25 cellular contexts compared by ENCODE assay signal in the genomic region with DNA sequence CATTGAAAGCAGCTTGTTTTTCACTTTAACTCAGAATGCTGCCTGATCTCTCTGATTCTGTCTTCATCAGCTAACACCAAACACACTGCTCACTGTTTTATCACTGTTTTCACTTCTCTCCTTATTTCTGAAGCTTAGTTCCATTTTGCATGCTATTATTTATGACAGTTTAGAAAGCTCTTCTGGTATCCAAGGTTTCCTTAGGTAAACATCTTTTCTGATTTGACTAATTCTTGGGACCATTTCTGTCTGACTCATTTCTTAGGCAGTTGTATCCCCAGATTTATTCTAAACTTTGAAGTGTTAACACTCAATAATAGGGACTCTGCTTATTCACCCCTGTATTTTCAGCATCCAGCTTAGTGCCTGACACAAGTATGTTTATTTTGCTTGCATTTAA.
A peak's percentile ranks its signal among the peaks of the same experiment; 100 is the strongest.
DNase-seq lines count a peak whose midpoint lies in the region; ATAC-seq and TF ChIP-seq lines count a peak whose summit lies in the region.
"Had no signal": no experiment of that assay in that cellular context is flagged by ENCODE, and none has a peak within 500 bp of the region (broad histone marks: within the 10 kb centered on the region; RNA-seq: fewer than 3 reads in every experiment).

No MANE protein-coding gene starts in this region.

- H3K27me3 ChIP-seq in KMS-11 (ENCODE audit: insufficient read depth, low read depth) (no peaks in the 10 kb centered on the region), transverse colon (no peaks in the 10 kb centered on the region)
- H3K27me3 ChIP-seq: right atrium auricular region, thyroid gland had no signal

- CTCF ChIA-PET in activated CD8-positive, alpha-beta memory T cell treated with anti-CD3 and anti-CD28 coated beads, Interleukin-2, amount 10 ng/mL, durations not matched to agents 7 days and 5 days (lab: Charles Lee) = no interaction called here

- no peak overlapping the region for H3K27ac Mint-ChIP-seq in activated CD8-positive, alpha-beta memory T cell treated with anti-CD3 and anti-CD28 coated beads, Interleukin-2, amount 10 ng/mL, durations not matched to agents 7 days and 5 days
- no peak overlapping the region for H3K27ac Mint-ChIP-seq in activated T-helper 1 cell treated with anti-CD3 and anti-CD28 coated beads, Interleukin-12 subunit alpha, Interleukin-12 subunit beta, Interleukin-2, Interleukin-4 antibody, amounts not matched to agents 30 ng/mL and 10 ng/mL and 1 ng/mL, durations not matched to agents 14 hours and 24 hours and 36 hours
- H3K27ac Mint-ChIP-seq: activated T-cell treated with anti-CD3 and anti-CD28 coated beads, Interleukin-2, amount 50 U/mL, for 24 hours; effector memory CD8-positive, alpha-beta T cell; memory B cell; stimulated activated naive CD8-positive, alpha-beta T cell treated with anti-CD3 and anti-CD28 coated beads, Interleukin-15, Interleukin-2, amounts not matched to agents 100 ng/mL and 50 ng/mL, for 24 hours had no signal

- H3K36me3 ChIP-seq in KMS-11 (ENCODE audit: insufficient read depth) (no peaks in the 10 kb centered on the region), transverse colon (no peaks in the 10 kb centered on the region)
- H3K36me3 ChIP-seq: right atrium auricular region, thyroid gland had no signal

- DNase-seq in astrocyte of the hippocampus (ENCODE audit: low read depth, low spot score) (peak; percentile 14), iris pigment epithelial cell (ENCODE audit: low read depth) (peak; percentile 31), transverse colon (no peak)
- DNase-seq in activated CD8-positive, alpha-beta memory T cell treated with anti-CD3 and anti-CD28 coated beads, Interleukin-2, amount 10 ng/mL, durations not matched to agents 7 days and 5 days = no peak
- DNase-seq in activated T-helper 1 cell treated with anti-CD3 and anti-CD28 coated beads, Interleukin-12 subunit alpha, Interleukin-12 subunit beta, Interleukin-2, Interleukin-4 antibody, amounts not matched to agents 30 ng/mL and 10 ng/mL and 1 ng/mL, durations not matched to agents 14 hours and 24 hours and 36 hours (ENCODE audit: low spot score) = no peak
- DNase-seq: activated T-cell treated with anti-CD3 and anti-CD28 coated beads, Interleukin-2, amount 50 U/mL, for 24 hours; effector memory CD8-positive, alpha-beta T cell; head of caudate nucleus; left cardiac atrium; NCI-H1436 treated with DMSO at 0.1 percent for 48 hours; NCI-H510A treated with DMSO at 0.1 percent for 48 hours; nucleus accumbens; PC-9; SHP77 treated with DMSO at 0.1 percent for 48 hours; stimulated activated CD4-positive, alpha-beta T cell treated with anti-CD3 and anti-CD28 coated beads, Interleukin-12 subunit alpha, Interleukin-12 subunit beta, amount 100 ng/mL, for 4 hours; SW 1271; thyroid gland had no signal

- peaks cover 11% of the 10 kb centered on the region for H3K9me3 Mint-ChIP-seq in activated CD8-positive, alpha-beta memory T cell treated with anti-CD3 and anti-CD28 coated beads, Interleukin-2, amount 10 ng/mL, durations not matched to agents 7 days and 5 days (ENCODE audit: low read depth)
- H3K9me3 Mint-ChIP-seq in activated T-helper 1 cell treated with anti-CD3 and anti-CD28 coated beads, Interleukin-12 subunit alpha, Interleukin-12 subunit beta, Interleukin-2, Interleukin-4 antibody, amounts not matched to agents 30 ng/mL and 10 ng/mL and 1 ng/mL, durations not matched to agents 14 hours and 24 hours and 36 hours = peaks cover 5% of the 10 kb centered on the region

- no peak overlapping the region for H3K4me3 Mint-ChIP-seq in activated CD8-positive, alpha-beta memory T cell treated with anti-CD3 and anti-CD28 coated beads, Interleukin-2, amount 10 ng/mL, durations not matched to agents 7 days and 5 days
- no peak overlapping the region for H3K4me3 Mint-ChIP-seq in activated T-helper 1 cell treated with anti-CD3 and anti-CD28 coated beads, Interleukin-12 subunit alpha, Interleukin-12 subunit beta, Interleukin-2, Interleukin-4 antibody, amounts not matched to agents 30 ng/mL and 10 ng/mL and 1 ng/mL, durations not matched to agents 14 hours and 24 hours and 36 hours
- H3K4me3 Mint-ChIP-seq: activated T-cell treated with anti-CD3 and anti-CD28 coated beads, Interleukin-2, amount 50 U/mL, for 24 hours; effector memory CD8-positive, alpha-beta T cell; memory B cell; stimulated activated naive CD8-positive, alpha-beta T cell treated with anti-CD3 and anti-CD28 coated beads, Interleukin-15, Interleukin-2, amounts not matched to agents 100 ng/mL and 50 ng/mL, for 24 hours had no signal

- H3K4me1 Mint-ChIP-seq in activated CD8-positive, alpha-beta memory T cell treated with anti-CD3 and anti-CD28 coated beads, Interleukin-2, amount 10 ng/mL, durations not matched to agents 7 days and 5 days = no peaks in the 10 kb centered on the region
- no peaks in the 10 kb centered on the region for H3K4me1 Mint-ChIP-seq in activated T-helper 1 cell treated with anti-CD3 and anti-CD28 coated beads, Interleukin-12 subunit alpha, Interleukin-12 subunit beta, Interleukin-2, Interleukin-4 antibody, amounts not matched to agents 30 ng/mL and 10 ng/mL and 1 ng/mL, durations not matched to agents 14 hours and 24 hours and 36 hours (ENCODE audit: low read depth)
- H3K4me1 Mint-ChIP-seq: memory B cell had no signal

- H3K9ac ChIP-seq in KMS-11 = no peak overlapping the region

- TF ChIP-seq EP300 in transverse colon (IDR thresholded peaks at IDR 0.05; ENCODE audit: low read depth) = no peak

- no peak for TF ChIP-seq CTCF in KMS-11 (conservative IDR thresholded peaks at IDR 0.05; ENCODE audit: low read depth, low read length)
- no peak for TF ChIP-seq CTCF in transverse colon (IDR thresholded peaks at IDR 0.05)

- H3K4me3 ChIP-seq in KMS-11 (IDR thresholded peaks at IDR 0.05; ENCODE audit: insufficient read depth, low read depth, low read length) (no peak overlapping the region), transverse colon (no peak overlapping the region)
- H3K4me3 ChIP-seq: coronary artery, PC-9, right atrium auricular region, thyroid gland had no signal

- 0 out of 2 replicates have a peak overlapping the region, but pooled peaks have one; percentile 23 for H2AFZ ChIP-seq in KMS-11 (ENCODE audit: low read depth)
- H2AFZ ChIP-seq: PC-9 had no signal

- H3K27ac ChIP-seq in KMS-11 (peak overlapping the region; percentile 56), transverse colon (peak overlapping the region; percentile 3 to 68 (median 40))
- H3K27ac ChIP-seq: coronary artery, PC-9, right atrium auricular region, thyroid gland had no signal

- ATAC-seq in activated CD8-positive, alpha-beta memory T cell treated with anti-CD3 and anti-CD28 coated beads, Interleukin-2, amount 10 ng/mL, durations not matched to agents 7 days and 5 days = no peak
- ATAC-seq in GM18907 (IDR thresholded peaks at IDR 0.05; ENCODE audit: unreplicated experiment) (no peak), HG02763 (IDR thresholded peaks at IDR 0.05; ENCODE audit: unreplicated experiment) (no peak)
- ATAC-seq: effector memory CD8-positive, alpha-beta T cell; esophagus mucosa; left cardiac atrium had no signal

- no peaks in the 10 kb centered on the region for H3K79me2 ChIP-seq in KMS-11 (ENCODE audit: insufficient read depth, low read depth)

- no peak for TF ChIP-seq POLR2A in transverse colon (IDR thresholded peaks at IDR 0.05)

- H3K4me2 ChIP-seq in KMS-11 = peak overlapping the region; percentile 17
- H3K4me2 ChIP-seq: PC-9 had no signal

- H3K27me3 Mint-ChIP-seq in activated CD8-positive, alpha-beta memory T cell treated with anti-CD3 and anti-CD28 coated beads, Interleukin-2, amount 10 ng/mL, durations not matched to agents 7 days and 5 days = no peaks in the 10 kb centered on the region
- H3K27me3 Mint-ChIP-seq in activated T-helper 1 cell treated with anti-CD3 and anti-CD28 coated beads, Interleukin-12 subunit alpha, Interleukin-12 subunit beta, Interleukin-2, Interleukin-4 antibody, amounts not matched to agents 30 ng/mL and 10 ng/mL and 1 ng/mL, durations not matched to agents 14 hours and 24 hours and 36 hours (ENCODE audit: insufficient read depth) = no peaks in the 10 kb centered on the region
- H3K27me3 Mint-ChIP-seq: activated T-cell treated with anti-CD3 and anti-CD28 coated beads, Interleukin-2, amount 50 U/mL, for 24 hours; effector memory CD8-positive, alpha-beta T cell; memory B cell; stimulated activated naive CD8-positive, alpha-beta T cell treated with anti-CD3 and anti-CD28 coated beads, Interleukin-15, Interleukin-2, amounts not matched to agents 100 ng/mL and 50 ng/mL, for 24 hours had no signal

- in situ Hi-C loops in transverse colon (cut with MboI; ENCODE audit: low pct_ligation_motif_present in 1 of 4, low pct_unique_long_range_greater_than_20kb in 1 of 4, low sequenced_read_pairs in 3 of 4) = no loop called here

- H4K20me1 ChIP-seq in KMS-11 (ENCODE audit: insufficient read depth) = no peaks in the 10 kb centered on the region

- intact Hi-C loops in transverse colon (cut with DNase I; ENCODE audit: low total_unique reads) = no loop called here
- intact Hi-C loops in activated T-helper 1 cell treated with anti-CD3 and anti-CD28 coated beads, Interleukin-12 subunit alpha, Interleukin-12 subunit beta, Interleukin-2, Interleukin-4 antibody, amounts not matched to agents 30 ng/mL and 10 ng/mL and 1 ng/mL, durations not matched to agents 14 hours and 24 hours and 36 hours (cut with micrococcal nuclease) = no loop called here

- peaks cover 0 to 1% of the 10 kb centered on the region in 2 donors for H3K9me3 ChIP-seq in transverse colon
- H3K9me3 ChIP-seq: thyroid gland had no signal

- H3K36me3 Mint-ChIP-seq in activated CD8-positive, alpha-beta memory T cell treated with anti-CD3 and anti-CD28 coated beads, Interleukin-2, amount 10 ng/mL, durations not matched to agents 7 days and 5 days = no peaks in the 10 kb centered on the region
- H3K36me3 Mint-ChIP-seq in activated T-helper 1 cell treated with anti-CD3 and anti-CD28 coated beads, Interleukin-12 subunit alpha, Interleukin-12 subunit beta, Interleukin-2, Interleukin-4 antibody, amounts not matched to agents 30 ng/mL and 10 ng/mL and 1 ng/mL, durations not matched to agents 14 hours and 24 hours and 36 hours (ENCODE audit: low read depth) = no peaks in the 10 kb centered on the region
- H3K36me3 Mint-ChIP-seq: memory B cell had no signal

- peaks cover 45% of the 10 kb centered on the region for H3K4me1 ChIP-seq in KMS-11 (ENCODE audit: low read depth, poor library complexity, severe bottlenecking)
- peaks cover 0 to 3% (median 1%) of the 10 kb centered on the region in 4 donors for H3K4me1 ChIP-seq in transverse colon
- H3K4me1 ChIP-seq: right atrium auricular region, thyroid gland had no signal

Comparison
In these comparisons a context has a peak if more than half of its experiments do, and no peak if none do; other contexts are left out.
1. DNase-seq: peak in astrocyte of the hippocampus (single experiment) and iris pigment epithelial cell (single experiment); none in transverse colon (single experiment), activated CD8-positive, alpha-beta memory T cell treated with anti-CD3 and anti-CD28 coated beads, Interleukin-2, amount 10 ng/mL, durations not matched to agents 7 days and 5 days (single experiment) and activated T-helper 1 cell treated with anti-CD3 and anti-CD28 coated beads, Interleukin-12 subunit alpha, Interleukin-12 subunit beta, Interleukin-2, Interleukin-4 antibody, amounts not matched to agents 30 ng/mL and 10 ng/mL and 1 ng/mL, durations not matched to agents 14 hours and 24 hours and 36 hours (single experiment).